ENCODE assay signal across 23 cellular contexts in genomic region chr11:894575-895201, GRCh38. TPM values are rescaled to one million over a fixed set of nuclear protein-coding genes. Genes with fewer than 3 reads are reported as not detected.
DNase-seq lines count a peak whose midpoint lies in the region; ATAC-seq and TF ChIP-seq lines count a peak whose summit lies in the region.
"Had no signal": no experiment of that assay in that cellular context is flagged by ENCODE, and none has a peak within 500 bp of the region (broad histone marks: within the 10 kb centered on the region; RNA-seq: fewer than 3 reads in every experiment).

No MANE protein-coding gene starts in this region.

- ATAC-seq in HG02678 (IDR thresholded peaks at IDR 0.05; ENCODE audit: unreplicated experiment), result no peak
- ATAC-seq in CD4-positive, alpha-beta T cell (ENCODE audit: poor library complexity), result no peak
- ATAC-seq: heart left ventricle had no signal

- POLR2A ChIA-PET in RWPE1 (lab: Yijun Ruan, JAX; ENCODE audit: low non-redundant PET), result no interaction called here
- POLR2A ChIA-PET in CD4-positive, alpha-beta T cell (lab: Charles Lee), result no interaction called here

- no peaks in the 10 kb centered on the region for H3K27me3 ChIP-seq in CD4-positive, alpha-beta T cell (ENCODE audit: control insufficient read depth, insufficient read depth, low read length)
- H3K27me3 ChIP-seq: heart left ventricle had no signal

- TF ChIP-seq CTCF in GM12873 (IDR thresholded peaks at IDR 0.05; ENCODE audit: insufficient read depth, low read depth, low read length, missing control alignments), result peak; percentile 11
- TF ChIP-seq CTCF in RWPE1 (conservative IDR thresholded peaks at IDR 0.05; ENCODE audit: low read depth), result no peak
- TF ChIP-seq CTCF in CD4-positive, alpha-beta T cell (IDR thresholded peaks at IDR 0.05), result no peak

- H3K36me3 Mint-ChIP-seq in CD4-positive, alpha-beta T cell (ENCODE audit: low read depth), result no peaks in the 10 kb centered on the region
- H3K36me3 Mint-ChIP-seq: CD4-positive, CD25-positive, alpha-beta regulatory T cell had no signal

- no peaks in the 10 kb centered on the region for H3K9me3 Mint-ChIP-seq in CD4-positive, alpha-beta T cell
- H3K9me3 Mint-ChIP-seq: CD4-positive, CD25-positive, alpha-beta regulatory T cell had no signal

- H3K27ac ChIP-seq in RWPE1, result peak overlapping the region; percentile 35
- no peak overlapping the region for H3K27ac ChIP-seq in CD4-positive, alpha-beta T cell (ENCODE audit: low read depth, low read length)
- H3K27ac ChIP-seq: heart left ventricle, PC-9, SK-N-MC had no signal

- H3K4me1 Mint-ChIP-seq in CD4-positive, alpha-beta T cell (ENCODE audit: low read depth), result no peaks in the 10 kb centered on the region

- H3K9me3 ChIP-seq in CD4-positive, alpha-beta T cell (ENCODE audit: control insufficient read depth, low read length), result no peaks in the 10 kb centered on the region
- H3K9me3 ChIP-seq: heart left ventricle had no signal

- DNase-seq in RWPE1 (ENCODE audit: low spot score) (no peak), iPS-NIHi7 (ENCODE audit: extremely low spot score) (peak; percentile 48)
- no peak for DNase-seq in activated CD4-positive, alpha-beta T cell treated with anti-CD3 and anti-CD28 coated beads, Interleukin-2, amount 50 U/mL, for 4 hours
- no peak for DNase-seq in CD4-positive, alpha-beta T cell
- DNase-seq: activated CD8-positive, alpha-beta memory T cell treated with anti-CD3 and anti-CD28 coated beads, Interleukin-2, amount 50 U/mL, for 4 hours; activated gamma-delta T cell; amniotic stem cell; CD4-positive, CD25-positive, alpha-beta regulatory T cell; central memory CD4-positive, alpha-beta T cell; effector CD4-positive, alpha-beta T cell; heart left ventricle; islet precursor cell; mammary epithelial cell; MV-4-11; NCI-H2029 treated with DMSO at 0.1 percent for 48 hours; NCI-H524 treated with DMSO at 0.1 percent for 48 hours; PC-9; stimulated activated CD4-positive, alpha-beta T cell treated with anti-CD3 and anti-CD28 coated beads, Interleukin-2, amount 100 ng/mL, for 48 hours; substantia nigra; T1000 had no signal

- intact Hi-C loops in CD4-positive, alpha-beta T cell (cut with DNase I, micrococcal nuclease), result no loop called here

- no peaks in the 10 kb centered on the region for H3K27me3 Mint-ChIP-seq in CD4-positive, alpha-beta T cell
- H3K27me3 Mint-ChIP-seq: CD4-positive, CD25-positive, alpha-beta regulatory T cell had no signal

- CTCF ChIA-PET in RWPE1 (lab: Yijun Ruan, JAX), result interaction anchor here (1.2 kb wide), 1 partner anchor 25 kb away, joined by 3 read pairs; no protein-coding TSS in a partner anchor
- CTCF ChIA-PET in CD4-positive, alpha-beta T cell (lab: Charles Lee), result no interaction called here

- H3K27ac Mint-ChIP-seq in CD4-positive, alpha-beta T cell, result no peak overlapping the region
- H3K27ac Mint-ChIP-seq: CD4-positive, CD25-positive, alpha-beta regulatory T cell had no signal

- no peak overlapping the region for H3K4me3 Mint-ChIP-seq in CD4-positive, alpha-beta T cell
- H3K4me3 Mint-ChIP-seq: CD4-positive, CD25-positive, alpha-beta regulatory T cell had no signal

RNA-seq across cellular contexts. Expression of gene CHID1, which starts 15.9 kb away (rescaled TPM):
- 10 to 100 TPM; 17.1 to 22.8 TPM for total RNA-seq in CD4-positive, alpha-beta T cell

RNA-seq across cellular contexts. Expression of gene AP2A2, which starts 31.0 kb away (rescaled TPM):
- total RNA-seq in CD4-positive, alpha-beta T cell, result 10 to 100 TPM; 45.9 to 46.6 TPM

RNA-seq across cellular contexts. Expression of gene TSPAN4, which starts 52.0 kb away (rescaled TPM):
- total RNA-seq in CD4-positive, alpha-beta T cell, result 1 to 10 TPM; 1.6 to 2.0 TPM

RNA-seq across cellular contexts. Expression of gene POLR2L, which starts 52.4 kb away (rescaled TPM):
- 10 to 100 TPM; 19.6 to 19.8 TPM for total RNA-seq in CD4-positive, alpha-beta T cell
